Comparison of ENCODE assay signal across 20 cellular contexts in genomic region chr2:190110699-190111098, GRCh38. TPM values are rescaled to one million over a fixed set of nuclear protein-coding genes. Genes with fewer than 3 reads are reported as not detected.
DNase-seq lines count a peak whose midpoint lies in the region; ATAC-seq and TF ChIP-seq lines count a peak whose summit lies in the region.
"Had no signal": no experiment of that assay in that cellular context is flagged by ENCODE, and none has a peak within 500 bp of the region (broad histone marks: within the 10 kb centered on the region; RNA-seq: fewer than 3 reads in every experiment).

No MANE protein-coding gene starts in this region.

- H3K27me3 ChIP-seq in dorsolateral prefrontal cortex (no peaks in the 10 kb centered on the region), psoas muscle (ENCODE audit: insufficient read depth in 3 of 3, low read length in 2 of 3) (no peaks in the 10 kb centered on the region), adrenal gland (no peaks in the 10 kb centered on the region)
- H3K27me3 ChIP-seq: BLaER1 had no signal

- H3K9me3 Mint-ChIP-seq in HFFc6: no peaks in the 10 kb centered on the region
- H3K9me3 Mint-ChIP-seq: GM23338 had no signal

- TF ChIP-seq POLR2A in adrenal gland (IDR thresholded peaks at IDR 0.05) (no peak), GM18505 (IDR thresholded peaks at IDR 0.05; ENCODE audit: borderline replicate concordance, extremely low read depth, insufficient read depth, insufficient read length) (no peak)

- ATAC-seq in psoas muscle (peak in 3 of 4 donors; percentile 32 to 64 (median 52)), HG03442 (IDR thresholded peaks at IDR 0.05; ENCODE audit: unreplicated experiment) (no peak), GM18505 (IDR thresholded peaks at IDR 0.05; ENCODE audit: unreplicated experiment) (no peak)
- ATAC-seq: GM23338 had no signal

- intact Hi-C loops in dorsolateral prefrontal cortex (cut with DNase I): no loop called here
- intact Hi-C loops in psoas muscle (cut with DNase I): no loop called here
- intact Hi-C loops in adrenal gland (cut with DNase I): no loop called here

- H3K4me1 ChIP-seq in psoas muscle (peaks cover 30% of the 10 kb centered on the region), adrenal gland (replicated peaks in 1 of 2) (no peaks in the 10 kb centered on the region)
- H3K4me1 ChIP-seq: BLaER1 had no signal

- peaks cover 2% of the 10 kb centered on the region; the same call in 1 of the 2 replicates for H3K27me3 Mint-ChIP-seq in HFFc6 (ENCODE audit: insufficient read depth)

- no peaks in the 10 kb centered on the region; the same call in 1 of the 2 replicates for H3K4me1 Mint-ChIP-seq in HFFc6 (ENCODE audit: low read depth)
- H3K4me1 Mint-ChIP-seq: CD14-positive monocyte; CD4-positive, alpha-beta memory T cell had no signal

- H3K27ac ChIP-seq in angular gyrus (ENCODE audit: low read depth, low read length) (peak overlapping the region; percentile 34), dorsolateral prefrontal cortex (peak overlapping the region in 57 of 59 donors; percentile 1 to 90 (median 73)), psoas muscle (peak overlapping the region; percentile 60), substantia nigra (ENCODE audit: low read depth, low read length, poor library complexity, severe bottlenecking) (peak overlapping the region; percentile 37), adrenal gland (no peak overlapping the region)
- H3K27ac ChIP-seq: BLaER1 had no signal

- WGBS in psoas muscle, 3 donors: 45 to 81% (median 50%) methylated on average over 7 of the region's 7 CpGs
- WGBS in adrenal gland, 4 donors: 94 to 98% (median 95%) methylated on average over 7 of the region's 7 CpGs

- H3K27ac Mint-ChIP-seq in HFFc6: no peak overlapping the region
- H3K27ac Mint-ChIP-seq: CD14-positive monocyte; CD4-positive, alpha-beta memory T cell; GM23338 had no signal

- no peak for TF ChIP-seq CTCF in dorsolateral prefrontal cortex (IDR thresholded peaks at IDR 0.05 in 54 of 56, conservative IDR thresholded peaks at IDR 0.05 in 2 of 56; ENCODE audit: low read depth in 1 of 56, partially characterized antibody in 56 of 56)
- TF ChIP-seq CTCF in psoas muscle (IDR thresholded peaks at IDR 0.05): no peak
- no peak for TF ChIP-seq CTCF in adrenal gland (IDR thresholded peaks at IDR 0.05)
- no peak for TF ChIP-seq CTCF in HFFc6 (IDR thresholded peaks at IDR 0.05)

- H3K4me3 ChIP-seq in dorsolateral prefrontal cortex: no peak overlapping the region
- peak overlapping the region; percentile 45 for H3K4me3 ChIP-seq in psoas muscle
- no peak overlapping the region for H3K4me3 ChIP-seq in adrenal gland
- H3K4me3 ChIP-seq: BLaER1, GM23338 had no signal

- DNase-seq in dorsolateral prefrontal cortex (no peak), psoas muscle (no peak), substantia nigra (lab: John Stamatoyannopoulos, UW) (no peak), adrenal gland (no peak), HFFc6 (no peak)
- DNase-seq: 8988T; CD4-positive, alpha-beta memory T cell; DMS153; DMS79; GDM1; HCEC 1CT had no signal

- H3K36me3 Mint-ChIP-seq in HFFc6 (ENCODE audit: low read depth): no peaks in the 10 kb centered on the region
- H3K36me3 Mint-ChIP-seq: CD14-positive monocyte; CD4-positive, alpha-beta memory T cell had no signal

- H3K9me3 ChIP-seq in psoas muscle: no peaks in the 10 kb centered on the region
- peaks cover 0 to 4% (median 0%) of the 10 kb centered on the region in 3 donors for H3K9me3 ChIP-seq in adrenal gland (replicated peaks in 1 of 3)
- H3K9me3 ChIP-seq: BLaER1 had no signal

- H3K36me3 ChIP-seq in psoas muscle (ENCODE audit: insufficient read depth in 1 of 2, low read depth in 1 of 2): no peaks in the 10 kb centered on the region
- H3K36me3 ChIP-seq in adrenal gland (replicated peaks in 1 of 2): no peaks in the 10 kb centered on the region
- H3K36me3 ChIP-seq: BLaER1 had no signal

- no peak overlapping the region for H3K4me3 Mint-ChIP-seq in HFFc6
- H3K4me3 Mint-ChIP-seq: CD14-positive monocyte; CD4-positive, alpha-beta memory T cell; GM23338 had no signal

RNA-seq across cellular contexts. Expression of gene MSTN, which starts 48.2 kb away (rescaled TPM):
- total RNA-seq in dorsolateral prefrontal cortex (1 to 10 TPM in 74 of 120 experiments, under 1 TPM in 46; 0.42 to 4.1 (median 1.1) TPM), psoas muscle (1 to 10 TPM in 2 of 4 donors, under 1 TPM in 2; 0.32 to 6.6 (median 1.3) TPM), adrenal gland (1 to 10 TPM in 1 of 8 donors, under 1 TPM in 6, not detected in 1; 0.14 to 1.1 (median 0.30) TPM)
- polyA plus RNA-seq in psoas muscle (1 to 10 TPM in 1 of 3 donors, under 1 TPM in 2; 0.08 to 1.6 (median 0.55) TPM), adrenal gland (1 to 10 TPM in 1 of 3 donors, under 1 TPM in 2; 0.57 to 1.7 (median 0.97) TPM)
- total RNA-seq in HFFc6 (2021; fragmentation: NEBNext Ultra II Directional; extraction: Animal tissue kit (Norgen Biotek cat#: 25700)): not detected
- total RNA-seq: A673; CD4-positive, alpha-beta memory T cell; Daoy; HT-29 had no signal
- polyA plus RNA-seq: CD14-positive monocyte; CD4-positive, alpha-beta memory T cell; GM23338 had no signal

Comparison
In these comparisons a context has a peak if more than half of its experiments do, and no peak if none do; other contexts are left out.
1. H3K27ac ChIP-seq: peak in angular gyrus (single experiment), dorsolateral prefrontal cortex (57 of 59), psoas muscle (single experiment) and substantia nigra (single experiment); none in adrenal gland (0 of 5).
2. ATAC-seq: peak in psoas muscle (3 of 4); none in HG03442 (single experiment) and GM18505 (single experiment).